Comparison of ENCODE assay signal across 20 cellular contexts in genomic region chr1:184033711-184034167, GRCh38. TPM values are rescaled to one million over a fixed set of nuclear protein-coding genes. Genes with fewer than 3 reads are reported as not detected.
DNase-seq lines count a peak whose midpoint lies in the region; ATAC-seq, FAIRE-seq and TF ChIP-seq lines count a peak whose summit lies in the region.
"Had no signal": no experiment of that assay in that cellular context is flagged by ENCODE, and none has a peak within 500 bp of the region (broad histone marks: within the 10 kb centered on the region; RNA-seq: fewer than 3 reads in every experiment).

No MANE protein-coding gene starts in this region.

- H3K79me2 ChIP-seq in HepG2 (ENCODE audit: insufficient read depth, low read length): no peaks in the 10 kb centered on the region

- in situ Hi-C loops in HepG2 (cut with HindIII; ENCODE audit: extremely low pct_ligation_motif_present, low pct_unique_long_range_greater_than_20kb): no loop called here

- TF ChIP-seq POLR2A in HepG2 (IDR thresholded peaks at IDR 0.05; ENCODE audit: insufficient read depth in 1 of 2, low read depth in 2 of 2, low read length in 2 of 2): no peak

- H3K27me3 Mint-ChIP-seq in activated T-cell treated with anti-CD3 and anti-CD28 coated beads, Interleukin-2, amount 50 U/mL, for 72 hours (ENCODE audit: low read depth): peaks cover 84% of the 10 kb centered on the region
- H3K27me3 Mint-ChIP-seq in activated T-helper 17 cell treated with anti-CD3 and anti-CD28 coated beads, Interleukin-2, amount 50 U/mL, for 72 hours: peaks cover 35% of the 10 kb centered on the region

- no peaks in the 10 kb centered on the region for H4K20me1 ChIP-seq in HepG2 (ENCODE audit: insufficient read depth, low read length)

- H3K27ac Mint-ChIP-seq in activated T-cell treated with anti-CD3 and anti-CD28 coated beads, Interleukin-2, amount 50 U/mL, for 72 hours: no peak overlapping the region
- H3K27ac Mint-ChIP-seq in activated T-helper 17 cell treated with anti-CD3 and anti-CD28 coated beads, Interleukin-2, amount 50 U/mL, for 72 hours: no peak overlapping the region
- H3K27ac Mint-ChIP-seq: activated T-helper 2 cell treated with anti-CD3 and anti-CD28 coated beads, Interferon-gamma antibody, Interleukin-2, Interleukin-4, amounts not matched to agents 10 μg/mL and 5 μg/mL and 100 μg/mL, durations not matched to agents 14 hours and 24 hours and 36 hours; natural killer cell; T-helper 1 cell treated with Interleukin-12 subunit alpha and Interleukin-12 subunit beta and Interleukin-4 antibody, amounts not matched to agents 30 μg/mL and 1 μg/mL, for 36 hours; WTC11 had no signal

- no peak overlapping the region for H3K4me3 Mint-ChIP-seq in activated T-cell treated with anti-CD3 and anti-CD28 coated beads, Interleukin-2, amount 50 U/mL, for 72 hours
- H3K4me3 Mint-ChIP-seq in activated T-helper 17 cell treated with anti-CD3 and anti-CD28 coated beads, Interleukin-2, amount 50 U/mL, for 72 hours: no peak overlapping the region
- H3K4me3 Mint-ChIP-seq: natural killer cell; T-helper 1 cell treated with Interleukin-12 subunit alpha and Interleukin-12 subunit beta and Interleukin-4 antibody, amounts not matched to agents 30 μg/mL and 1 μg/mL, for 36 hours; WTC11 had no signal

- peaks cover 1 to 37% of the 10 kb centered on the region in 2 experiments; a peak in 4 of 5 replicates for H3K27me3 ChIP-seq in HepG2 (ENCODE audit: control insufficient read depth in 1 of 2, insufficient read depth in 2 of 2, low read length in 2 of 2)

- peaks cover 35% of the 10 kb centered on the region for H3K4me1 ChIP-seq in HepG2 (ENCODE audit: insufficient read depth, low read length)
- H3K4me1 ChIP-seq: prostate gland had no signal

- H3K4me3 ChIP-seq in foreskin fibroblast (ENCODE audit: low read depth in 1 of 2, low read length in 2 of 2) (no peak overlapping the region), HepG2 (replicated peaks in 1 of 3; ENCODE audit: insufficient read depth in 1 of 3, low read depth in 2 of 3, low read length in 3 of 3) (no peak overlapping the region)
- H3K4me3 ChIP-seq: prostate gland, transverse colon had no signal

- no peak overlapping the region for H3K4me2 ChIP-seq in HepG2 (ENCODE audit: low read depth, low read length)

- H3K36me3 ChIP-seq in HepG2 (replicated peaks in 1 of 2; ENCODE audit: control insufficient read depth in 1 of 2, insufficient read depth in 2 of 2, low read length in 2 of 2): no peaks in the 10 kb centered on the region
- H3K36me3 ChIP-seq: prostate gland, transverse colon had no signal

- no TSS peak for BruUV-seq in HepG2 (replicated peaks; lab: Mats Ljungman, UMichigan)

- ATAC-seq in activated T-cell treated with anti-CD3 and anti-CD28 coated beads, Interleukin-2, amount 50 U/mL, for 72 hours (replicated peaks in 1 of 2): peak; percentile 24 to 35
- ATAC-seq in activated T-helper 17 cell treated with anti-CD3 and anti-CD28 coated beads, Interleukin-2, amount 50 U/mL, for 72 hours (replicated peaks): peak; percentile 43
- ATAC-seq in HepG2: no peak
- ATAC-seq: natural killer cell, WTC11 had no signal

- H3K4me1 Mint-ChIP-seq in activated T-cell treated with anti-CD3 and anti-CD28 coated beads, Interleukin-2, amount 50 U/mL, for 72 hours (ENCODE audit: low read depth): peaks cover 32% of the 10 kb centered on the region
- peaks cover 7% of the 10 kb centered on the region for H3K4me1 Mint-ChIP-seq in activated T-helper 17 cell treated with anti-CD3 and anti-CD28 coated beads, Interleukin-2, amount 50 U/mL, for 72 hours

- WGBS in HepG2 (ENCODE audit: low lambda C conversion rate): 17% methylated on average over 2 of the region's 2 CpGs

- FAIRE-seq in HepG2 (lab: Jason Lieb, UNC): no peak
- FAIRE-seq: colon had no signal

- H3K9me3 ChIP-seq in HepG2 (ENCODE audit: low read length): no peaks in the 10 kb centered on the region
- H3K9me3 ChIP-seq: prostate gland, transverse colon had no signal

- H3K9ac ChIP-seq in HepG2 (ENCODE audit: insufficient read depth, low read depth, low read length): no peak overlapping the region

- no peaks in the 10 kb centered on the region for H3K9me3 Mint-ChIP-seq in activated T-cell treated with anti-CD3 and anti-CD28 coated beads, Interleukin-2, amount 50 U/mL, for 72 hours
- H3K9me3 Mint-ChIP-seq in activated T-helper 17 cell treated with anti-CD3 and anti-CD28 coated beads, Interleukin-2, amount 50 U/mL, for 72 hours: no peaks in the 10 kb centered on the region
- H3K9me3 Mint-ChIP-seq: activated T-helper 2 cell treated with anti-CD3 and anti-CD28 coated beads, Interferon-gamma antibody, Interleukin-2, Interleukin-4, amounts not matched to agents 10 μg/mL and 5 μg/mL and 100 μg/mL, durations not matched to agents 14 hours and 24 hours and 36 hours; immature natural killer cell; natural killer cell; T-helper 1 cell treated with Interleukin-12 subunit alpha and Interleukin-12 subunit beta and Interleukin-4 antibody, amounts not matched to agents 30 μg/mL and 1 μg/mL, for 36 hours; WTC11 had no signal

- no peak for TF ChIP-seq EP300 in HepG2 (IDR thresholded peaks at IDR 0.05; ENCODE audit: low read depth in 2 of 2, low read length in 2 of 2)
- TF ChIP-seq EP300 in HepG2 (CRISPR knock-in tag; IDR thresholded peaks at IDR 0.05; ENCODE audit: borderline replicate concordance): no peak

- POLR2A ChIA-PET in HepG2 (lab: Yijun Ruan, JAX): no interaction called here

- no peak overlapping the region for H2AFZ ChIP-seq in HepG2 (ENCODE audit: low read length)

- TF ChIP-seq RAD21 in HepG2 (CRISPR knock-in tag; IDR thresholded peaks at IDR 0.05): no peak

- peaks cover 4 to 5% of the 10 kb centered on the region in 2 donors for H3K36me3 Mint-ChIP-seq in activated T-cell treated with anti-CD3 and anti-CD28 coated beads, Interleukin-2, amount 50 U/mL, for 72 hours (ENCODE audit: insufficient read depth in 2 of 2)
- peaks cover 4% of the 10 kb centered on the region for H3K36me3 Mint-ChIP-seq in activated T-helper 17 cell treated with anti-CD3 and anti-CD28 coated beads, Interleukin-2, amount 50 U/mL, for 72 hours (ENCODE audit: low read depth)
- H3K36me3 Mint-ChIP-seq: natural killer cell had no signal

- TF ChIP-seq CTCF in foreskin fibroblast (IDR thresholded peaks at IDR 0.05; ENCODE audit: low read depth, low read length) (no peak), HepG2 (CRISPR knock-in tag; IDR thresholded peaks at IDR 0.05) (no peak)

- no peak overlapping the region for H3K27ac ChIP-seq in HepG2 (ENCODE audit: extremely low read length, insufficient read depth, low read length)
- H3K27ac ChIP-seq: prostate gland, transverse colon had no signal

- peak in 1 of 2 donors; percentile 9 for DNase-seq in activated T-cell treated with anti-CD3 and anti-CD28 coated beads, Interleukin-2, amount 50 U/mL, for 72 hours
- no peak for DNase-seq in activated T-cell treated with anti-CD3 and anti-CD28 coated beads for 4 hours
- DNase-seq in foreskin fibroblast: peak; percentile 53 to 74
- DNase-seq in HepG2 (ENCODE audit: low spot score): no peak
- DNase-seq in ecto neural progenitor cell (ENCODE audit: low spot score): no peak
- no peak for DNase-seq in DMS53 (lab: John Stamatoyannopoulos, UW)
- DNase-seq in activated CD4-positive, alpha-beta T cell treated with anti-CD3 and anti-CD28 coated beads for 1 hour: no peak
- DNase-seq: DMS79, glutamatergic neuron, mammary epithelial cell, natural killer cell, NCI-H345, transverse colon had no signal

- intact Hi-C loops in HepG2 (cut with micrococcal nuclease; ENCODE audit: unreplicated experiment): loop anchor here (10.0 kb wide), 1 partner anchor 189 kb away; no protein-coding TSS in a partner anchor

- CTCF ChIA-PET in HepG2 (lab: Yijun Ruan, JAX; ENCODE audit: low intra/inter-chr PET ratio, low total read pairs): no interaction called here

RNA-seq across cellular contexts. Expression of gene COLGALT2, which starts 3.8 kb away (rescaled TPM):
- 10 to 100 TPM in 1 of 2 donors, 1 to 10 TPM in 1; 7.6 to 10.7 TPM for total RNA-seq in activated T-cell treated with anti-CD3 and anti-CD28 coated beads, Interleukin-2, amount 50 U/mL, for 72 hours
- 1 to 10 TPM in 1 of 2 donors, under 1 TPM in 1; 0.35 to 1.5 TPM for total RNA-seq in activated T-helper 17 cell treated with anti-CD3 and anti-CD28 coated beads, Interleukin-2, amount 50 U/mL, for 72 hours
- 3.4 and 6.2 TPM in 2 replicates for total RNA-seq in HepG2 (2016; rRNA removed; fragmentation: Illumina TruSeq; extraction: Trizol)
- 0.44 and 0.81 TPM in 2 replicates for total RNA-seq in HepG2 (2016; cell fraction: cytosol; rRNA removed; fragmentation: Illumina TruSeq; extraction: Trizol; ENCODE audit: low read depth)
- 3.4 and 6.0 TPM in 2 replicates for total RNA-seq in HepG2 (2016; cell fraction: insoluble cytoplasmic fraction; rRNA removed; fragmentation: Illumina TruSeq; extraction: Trizol)
- total RNA-seq in HepG2 (2016; cell fraction: membrane; rRNA removed; fragmentation: Illumina TruSeq; extraction: Trizol): 2.0 and 2.2 TPM in 2 replicates
- 9.4 and 12.5 TPM in 2 replicates for total RNA-seq in HepG2 (2016; cell fraction: nucleus; rRNA removed; fragmentation: Illumina TruSeq; extraction: Trizol)
- polyA plus RNA-seq in HepG2 (2011; rRNA removed): 2.4 and 3.3 TPM in 2 replicates
- 2.5 and 3.3 TPM in 2 replicates for polyA plus RNA-seq in HepG2 (2011; cell fraction: cytosol; rRNA removed)
- polyA plus RNA-seq in HepG2 (2011; cell fraction: nucleus; rRNA removed): 4.9 and 8.5 TPM in 2 replicates
- 0.56 and 1.7 TPM in 2 replicates for polyA plus RNA-seq in HepG2 (2012)
- polyA plus RNA-seq in HepG2 (2016; cell fraction: cytosol; fragmentation: Illumina TruSeq; extraction: Trizol; ENCODE audit: low read depth): 0.26 and 0.44 TPM in 2 replicates
- polyA plus RNA-seq in HepG2 (2016; cell fraction: insoluble cytoplasmic fraction; fragmentation: Illumina TruSeq; extraction: Trizol; ENCODE audit: low read depth): 3.1 and 3.2 TPM in 2 replicates
- polyA plus RNA-seq in HepG2 (2016; cell fraction: membrane; fragmentation: Illumina TruSeq; extraction: Trizol; ENCODE audit: low read depth): 0.97 and 1.1 TPM in 2 replicates
- 11.0 and 13.1 TPM in 2 replicates for polyA plus RNA-seq in HepG2 (2016; cell fraction: nucleus; fragmentation: Illumina TruSeq; extraction: Trizol; ENCODE audit: insufficient read depth, low read depth)
- 4.2 TPM in 1 of 2 replicates, not detected in the other for polyA minus RNA-seq in HepG2 (2011; rRNA and poly(A)+ RNA removed; ENCODE audit: low replicate concordance)
- polyA minus RNA-seq in HepG2 (2011; cell fraction: cytosol; rRNA and poly(A)+ RNA removed): 2.5 and 3.3 TPM in 2 replicates
- 7.1 and 11.3 TPM in 2 replicates for polyA minus RNA-seq in HepG2 (2011; cell fraction: nucleus; rRNA and poly(A)+ RNA removed)

RNA-seq across cellular contexts. Expression of gene TSEN15, which starts 17.8 kb away (rescaled TPM):
- total RNA-seq in activated T-cell treated with anti-CD3 and anti-CD28 coated beads, Interleukin-2, amount 50 U/mL, for 72 hours: 10 to 100 TPM; 74.2 to 82.3 TPM
- total RNA-seq in activated T-helper 17 cell treated with anti-CD3 and anti-CD28 coated beads, Interleukin-2, amount 50 U/mL, for 72 hours: 10 to 100 TPM in 1 of 2 donors, 1 to 10 TPM in 1; 8.0 to 20.9 TPM
- 35.8 and 44.3 TPM in 2 replicates for total RNA-seq in HepG2 (2016; rRNA removed; fragmentation: Illumina TruSeq; extraction: Trizol)
- 6.4 and 7.5 TPM in 2 replicates for total RNA-seq in HepG2 (2016; cell fraction: cytosol; rRNA removed; fragmentation: Illumina TruSeq; extraction: Trizol; ENCODE audit: low read depth)
- 36.8 and 49.9 TPM in 2 replicates for total RNA-seq in HepG2 (2016; cell fraction: insoluble cytoplasmic fraction; rRNA removed; fragmentation: Illumina TruSeq; extraction: Trizol)
- total RNA-seq in HepG2 (2016; cell fraction: membrane; rRNA removed; fragmentation: Illumina TruSeq; extraction: Trizol): 22.1 and 23.2 TPM in 2 replicates
- 36.7 and 39.0 TPM in 2 replicates for total RNA-seq in HepG2 (2016; cell fraction: nucleus; rRNA removed; fragmentation: Illumina TruSeq; extraction: Trizol)
- 17.3 and 25.6 TPM in 2 replicates for polyA plus RNA-seq in HepG2 (2011; rRNA removed)
- 14.6 and 16.8 TPM in 2 replicates for polyA plus RNA-seq in HepG2 (2011; cell fraction: cytosol; rRNA removed)
- polyA plus RNA-seq in HepG2 (2011; cell fraction: nucleus; rRNA removed): 13.5 and 15.7 TPM in 2 replicates
- polyA plus RNA-seq in HepG2 (2012): 16.8 and 18.5 TPM in 2 replicates
- polyA plus RNA-seq in HepG2 (2016; cell fraction: cytosol; fragmentation: Illumina TruSeq; extraction: Trizol; ENCODE audit: low read depth): 8.7 and 10.5 TPM in 2 replicates
- polyA plus RNA-seq in HepG2 (2016; cell fraction: insoluble cytoplasmic fraction; fragmentation: Illumina TruSeq; extraction: Trizol; ENCODE audit: low read depth): 48.1 and 51.6 TPM in 2 replicates
- polyA plus RNA-seq in HepG2 (2016; cell fraction: membrane; fragmentation: Illumina TruSeq; extraction: Trizol; ENCODE audit: low read depth): 21.2 and 22.4 TPM in 2 replicates
- polyA plus RNA-seq in HepG2 (2016; cell fraction: nucleus; fragmentation: Illumina TruSeq; extraction: Trizol; ENCODE audit: insufficient read depth, low read depth): 45.6 and 47.3 TPM in 2 replicates
- 28.6 and 45.4 TPM in 2 replicates for polyA minus RNA-seq in HepG2 (2011; rRNA and poly(A)+ RNA removed; ENCODE audit: low replicate concordance)
- 16.8 and 22.4 TPM in 2 replicates for polyA minus RNA-seq in HepG2 (2011; cell fraction: cytosol; rRNA and poly(A)+ RNA removed)
- polyA minus RNA-seq in HepG2 (2011; cell fraction: nucleus; rRNA and poly(A)+ RNA removed): 74.5 and 82.7 TPM in 2 replicates

Comparison
In these comparisons a context has a peak if more than half of its experiments do, and no peak if none do; other contexts are left out.
1. DNase-seq: peak in foreskin fibroblast (2 of 2); none in activated T-cell treated with anti-CD3 and anti-CD28 coated beads for 4 hours (single experiment), HepG2 (single experiment), ecto neural progenitor cell (single experiment), DMS53 (single experiment) and activated CD4-positive, alpha-beta T cell treated with anti-CD3 and anti-CD28 coated beads for 1 hour (single experiment).